9 cellular contexts compared by ENCODE assay signal in the genomic region with DNA sequence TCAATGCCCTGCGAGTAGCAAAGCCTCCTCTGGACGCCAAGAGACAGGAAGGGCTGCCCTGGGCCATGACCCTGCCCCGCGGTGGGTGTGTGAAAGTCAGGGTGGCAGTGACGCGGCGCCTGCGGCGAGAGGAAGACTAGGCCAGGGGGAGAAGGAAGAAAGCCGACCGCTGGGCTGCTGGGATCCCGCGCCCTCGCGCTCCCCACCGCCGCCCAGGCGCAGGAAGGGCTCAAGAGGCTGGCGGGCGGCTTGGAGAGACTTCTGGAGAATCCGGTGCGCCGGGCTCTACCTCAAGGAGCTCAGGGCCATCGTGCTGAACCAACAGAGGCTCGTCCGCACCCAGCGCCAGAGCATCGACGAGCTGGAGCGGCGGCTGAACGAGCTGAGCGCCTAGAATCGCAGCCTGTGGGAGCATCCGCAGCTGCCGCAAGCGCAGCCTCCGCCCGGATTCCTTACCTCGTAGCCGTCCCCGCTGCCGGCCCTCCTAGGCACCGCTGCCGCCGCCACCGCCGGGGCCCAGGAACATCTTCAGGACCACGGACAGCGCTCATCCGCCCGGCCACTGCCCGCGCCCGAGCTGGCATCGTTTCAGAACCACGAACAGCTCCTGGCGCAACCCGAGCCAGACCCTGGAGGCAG.
DNase-seq lines count a peak whose midpoint lies in the region; ATAC-seq and TF ChIP-seq lines count a peak whose summit lies in the region.
"Had no signal": no experiment of that assay in that cellular context is flagged by ENCODE, and none has a peak within 500 bp of the region (broad histone marks: within the 10 kb centered on the region; RNA-seq: fewer than 3 reads in every experiment).

No MANE protein-coding gene starts in this region.

- DNase-seq in NOMO-1 treated with dmso at 0.1 percent for 144 hours (lab: John Stamatoyannopoulos, UW; ENCODE audit: unreplicated experiment) (peak; percentile 51), activated T-helper 1 cell treated with Interleukin-2 at 50 U/mL for 16 hours (ENCODE audit: low read depth) (peak; percentile 53), fibroblast of lung (ENCODE audit: low read depth in 2 of 2) (peak; percentile 59 to 68), naive B cell (peak; percentile 62)
- peak; percentile 28 to 40 for DNase-seq in stimulated activated CD8-positive, alpha-beta memory T cell treated with anti-CD3 and anti-CD28 coated beads, Interleukin-7, amount 100 ng/mL, for 4 hours (ENCODE audit: low read depth in 2 of 2)

- no peaks in the 10 kb centered on the region for H4K20me1 ChIP-seq in fibroblast of lung (ENCODE audit: control insufficient read depth, extremely low read depth, insufficient read depth, low read length)

- no peaks in the 10 kb centered on the region for H3K9me3 ChIP-seq in fibroblast of lung (ENCODE audit: control insufficient read depth, insufficient read depth, low read depth, low read length)

- H3K4me1 Mint-ChIP-seq in naive B cell = peaks cover 18 to 38% (median 22%) of the 10 kb centered on the region in 3 donors

- H3K9me3 Mint-ChIP-seq in naive B cell = peaks cover 0 to 14% (median 8%) of the 10 kb centered on the region in 7 donors

- H3K27me3 ChIP-seq in fibroblast of lung (ENCODE audit: control insufficient read depth, insufficient read depth, low read length) = no peaks in the 10 kb centered on the region

- H3K4me3 ChIP-seq in fibroblast of lung (replicated peaks in 1 of 4; ENCODE audit: control extremely low read depth in 1 of 4, insufficient read depth in 1 of 4, low read depth in 3 of 4, low read length in 4 of 4) = no peak overlapping the region

- peak; percentile 65 for ATAC-seq in GM21723 (IDR thresholded peaks at IDR 0.05; ENCODE audit: unreplicated experiment)
- peak; percentile 57 to 65 for ATAC-seq in naive B cell (ENCODE audit: low read depth in 2 of 2)
- no peak for ATAC-seq in HG03280 (IDR thresholded peaks at IDR 0.05; ENCODE audit: unreplicated experiment)

- peaks cover 9 to 30% of the 10 kb centered on the region in 2 donors for H3K36me3 Mint-ChIP-seq in naive B cell

- peak; percentile 42; the same call in 1 of the 2 replicates for TF ChIP-seq CTCF in 22Rv1 (IDR thresholded peaks at IDR 0.05)
- TF ChIP-seq CTCF in fibroblast of lung (conservative IDR thresholded peaks at IDR 0.05 in 1 of 2, IDR thresholded peaks at IDR 0.05 in 1 of 2; ENCODE audit: low read depth in 1 of 2, low read length in 2 of 2) = no peak

- H3K36me3 ChIP-seq in fibroblast of lung (ENCODE audit: control insufficient read depth, insufficient read depth, low read length) = no peaks in the 10 kb centered on the region

- H3K27me3 Mint-ChIP-seq in naive B cell = peaks cover 28 to 61% (median 34%) of the 10 kb centered on the region in 3 donors

- H3K4me1 ChIP-seq in fibroblast of lung (ENCODE audit: control insufficient read depth, extremely low read depth, insufficient read depth, low read length) = no peaks in the 10 kb centered on the region

- H3K4me2 ChIP-seq in fibroblast of lung (ENCODE audit: extremely low read depth, insufficient read depth, low read length) = no peak overlapping the region

- H3K4me3 Mint-ChIP-seq in naive B cell = no peak overlapping the region

- peak overlapping the region in 2 of 6 donors; percentile 15 to 23 for H3K27ac Mint-ChIP-seq in naive B cell

- no peaks in the 10 kb centered on the region for H3K79me2 ChIP-seq in fibroblast of lung (ENCODE audit: control insufficient read depth, insufficient read depth, low read length)

- H3K27ac ChIP-seq in 22Rv1 (no peak overlapping the region), fibroblast of lung (ENCODE audit: insufficient read depth, low read length) (no peak overlapping the region)
- H3K27ac ChIP-seq: C4-2B had no signal

- no peak overlapping the region for H2AFZ ChIP-seq in fibroblast of lung (ENCODE audit: low read length)

- H3K9ac ChIP-seq in fibroblast of lung (ENCODE audit: insufficient read depth, low read length) = no peak overlapping the region
